32 cellular contexts compared by ENCODE assay signal in the genomic region with DNA sequence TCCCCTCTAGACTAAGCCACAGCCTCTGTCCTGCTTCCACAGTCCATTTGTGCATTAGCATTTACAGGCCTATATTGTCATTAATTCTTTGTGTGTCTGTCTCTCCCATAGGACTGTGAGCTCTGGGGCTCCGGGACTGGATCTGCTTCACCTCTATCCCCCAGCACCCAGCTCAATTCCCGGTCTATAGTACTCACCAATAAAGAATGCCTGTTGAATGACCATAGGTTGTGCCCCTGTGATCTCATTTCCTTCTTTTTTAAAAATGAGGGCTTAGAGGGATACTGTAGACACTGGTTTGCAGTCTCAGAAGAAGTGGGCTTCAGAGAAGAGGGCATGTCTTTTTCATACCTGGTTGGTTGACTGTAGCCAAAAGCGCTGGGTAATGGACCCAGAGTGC. TPM values are rescaled to one million over a fixed set of nuclear protein-coding genes. Genes with fewer than 3 reads are reported as not detected.
"Had no signal": no experiment of that assay in that cellular context is flagged by ENCODE, and none has a peak within 500 bp of the region (broad histone marks: within the 10 kb centered on the region; RNA-seq: fewer than 3 reads in every experiment).

No MANE protein-coding gene starts in this region.

- H3K4me1 ChIP-seq: adrenal gland had no signal

- H3K4me3 ChIP-seq: adrenal gland, MG63, PC-9 had no signal

- ATAC-seq: activated CD8-positive, alpha-beta T cell treated with anti-CD3 and anti-CD28 coated beads for 36 hours; activated naive CD4-positive, alpha-beta T cell treated with anti-CD3 and anti-CD28 coated beads, Interleukin-2, amount 50 U/mL, for 72 hours; activated T-cell treated with anti-CD3 and anti-CD28 coated beads, Interleukin-2, amount 50 U/mL, for 72 hours; activated T-helper 17 cell treated with anti-CD3 and anti-CD28 coated beads, Interleukin-2, amount 50 U/mL, for 72 hours had no signal

- H3K27me3 ChIP-seq: adrenal gland, MG63 had no signal

- H3K9me3 ChIP-seq: adrenal gland, MG63 had no signal

- H3K4me3 Mint-ChIP-seq: activated CD4-positive, alpha-beta T cell treated with anti-CD3 and anti-CD28 coated beads, Interleukin-2, amount 10 ng/mL, durations not matched to agents 24 days and 14 days; activated CD8-positive, alpha-beta T cell treated with anti-CD3 and anti-CD28 coated beads for 36 hours; activated naive CD4-positive, alpha-beta T cell treated with anti-CD3 and anti-CD28 coated beads for 36 hours; activated T-cell treated with anti-CD3 and anti-CD28 coated beads, Interleukin-2, amount 50 U/mL, for 72 hours; activated T-helper 17 cell treated with anti-CD3 and anti-CD28 coated beads, Interleukin-2, amount 50 U/mL, for 72 hours; brain had no signal

- H3K36me3 ChIP-seq: adrenal gland, MG63, WERI-Rb-1 had no signal

- H2AFZ ChIP-seq: PC-9 had no signal

- H3K27ac Mint-ChIP-seq: activated CD4-positive, alpha-beta T cell treated with anti-CD3 and anti-CD28 coated beads, Interleukin-2, amount 10 ng/mL, durations not matched to agents 24 days and 14 days; activated CD8-positive, alpha-beta T cell treated with anti-CD3 and anti-CD28 coated beads for 36 hours; activated naive CD4-positive, alpha-beta T cell treated with anti-CD3 and anti-CD28 coated beads for 36 hours; activated naive CD4-positive, alpha-beta T cell treated with anti-CD3 and anti-CD28 coated beads, Interleukin-2, amount 50 U/mL, for 72 hours; activated T-cell treated with anti-CD3 and anti-CD28 coated beads, Interleukin-2, amount 50 U/mL, for 72 hours; activated T-helper 17 cell treated with anti-CD3 and anti-CD28 coated beads, Interleukin-2, amount 50 U/mL, for 72 hours; brain had no signal

- H3K27ac ChIP-seq: adrenal gland, PC-9, RWPE1, WERI-Rb-1 had no signal

- DNase-seq: activated CD4-positive, alpha-beta T cell treated with anti-CD3 and anti-CD28 coated beads for 1 hour; activated CD4-positive, alpha-beta T cell treated with anti-CD3 and anti-CD28 coated beads, Interleukin-2, amount 10 ng/mL, durations not matched to agents 24 days and 14 days; activated CD4-positive, alpha-beta T cell treated with anti-CD3 and anti-CD28 coated beads, Interleukin-2, amount 50 U/mL, for 4 hours; activated CD4-positive, CD25-positive, alpha-beta regulatory T cell; activated CD8-positive, alpha-beta T cell treated with anti-CD3 and anti-CD28 coated beads for 36 hours; activated gamma-delta T cell treated with Interleukin-2 at 50 U/mL for 16 hours; activated naive CD4-positive, alpha-beta T cell treated with anti-CD3 and anti-CD28 coated beads for 36 hours; activated T-cell treated with anti-CD3 and anti-CD28 coated beads, Interleukin-2, amount 50 U/mL, for 1 hour; activated T-cell treated with anti-CD3 and anti-CD28 coated beads, Interleukin-2, amount 50 U/mL, for 72 hours; adrenal gland; caudate nucleus; cerebellar nuclear complex; Karpas-422; MG63; NCI-H1048; NCI-H1436 treated with DMSO at 0.1 percent for 48 hours; NCI-H1694 treated with DMSO at 0.1 percent for 48 hours; NCI-H2029; NCI-H345; NCI-H524 treated with DMSO at 0.1 percent for 48 hours; PC-9; Right ventricle myocardium superior; SW 1271; T-helper 1 cell; T-helper 2 cell; T-helper 9 cell; WERI-Rb-1 had no signal

- H3K4me2 ChIP-seq: PC-9 had no signal

- H3K9me3 Mint-ChIP-seq: activated CD4-positive, alpha-beta T cell treated with anti-CD3 and anti-CD28 coated beads, Interleukin-2, amount 10 ng/mL, durations not matched to agents 24 days and 14 days; activated CD8-positive, alpha-beta T cell treated with anti-CD3 and anti-CD28 coated beads for 36 hours; activated naive CD4-positive, alpha-beta T cell treated with anti-CD3 and anti-CD28 coated beads for 36 hours; activated naive CD4-positive, alpha-beta T cell treated with anti-CD3 and anti-CD28 coated beads, Interleukin-2, amount 50 U/mL, for 72 hours; activated T-cell treated with anti-CD3 and anti-CD28 coated beads, Interleukin-2, amount 50 U/mL, for 72 hours; activated T-helper 17 cell treated with anti-CD3 and anti-CD28 coated beads, Interleukin-2, amount 50 U/mL, for 72 hours had no signal

- H3K36me3 Mint-ChIP-seq: activated naive CD4-positive, alpha-beta T cell treated with anti-CD3 and anti-CD28 coated beads, Interleukin-2, amount 50 U/mL, for 72 hours; brain had no signal

RNA-seq across cellular contexts. Expression of gene POU3F1, which starts 8.8 kb away (rescaled TPM):
- total RNA-seq: activated naive CD4-positive, alpha-beta T cell treated with anti-CD3 and anti-CD28 coated beads for 36 hours; activated naive CD4-positive, alpha-beta T cell treated with anti-CD3 and anti-CD28 coated beads, Interleukin-2, amount 50 U/mL, for 72 hours; activated T-cell treated with anti-CD3 and anti-CD28 coated beads, Interleukin-2, amount 50 U/mL, for 72 hours; NCI-H460; PC-9 had no signal
